Comparison of ENCODE assay signal across 27 cellular contexts in the genomic region with DNA sequence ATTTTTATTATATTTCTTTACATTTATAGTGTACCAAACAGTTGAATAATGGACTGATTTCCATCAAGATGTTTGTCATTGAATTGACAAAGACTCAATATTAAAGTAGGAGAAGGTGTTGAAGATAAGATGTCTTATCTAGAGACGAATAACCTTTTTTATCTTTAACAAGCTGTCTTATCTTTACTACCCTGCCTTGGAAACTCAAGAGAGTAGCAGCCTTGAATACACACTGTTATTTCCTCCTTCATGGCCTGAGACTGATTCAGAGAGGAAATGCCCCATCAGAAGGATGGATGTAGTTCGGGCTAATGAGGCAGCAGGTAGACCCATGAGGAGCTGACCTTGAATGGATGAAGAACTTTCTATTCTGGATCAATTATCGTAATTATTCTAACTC.
"Had no signal": no experiment of that assay in that cellular context is flagged by ENCODE, and none has a peak within 500 bp of the region (broad histone marks: within the 10 kb centered on the region; RNA-seq: fewer than 3 reads in every experiment).

No MANE protein-coding gene starts in this region.

- H3K9me3 ChIP-seq: esophagus squamous epithelium, gastrocnemius medialis, heart right ventricle, left lung, lower lobe of right lung had no signal

- ATAC-seq: esophagus mucosa; gastrocnemius medialis; heart right ventricle; left lung; left ventricle myocardium superior; lower lobe of right lung; naive thymus-derived CD8-positive, alpha-beta T cell had no signal

- H3K4me1 ChIP-seq: esophagus squamous epithelium, gastrocnemius medialis, heart right ventricle, left lung, lower lobe of right lung had no signal

- H3K36me3 ChIP-seq: esophagus squamous epithelium, gastrocnemius medialis, heart right ventricle, left lung, lower lobe of right lung had no signal

- H3K27ac ChIP-seq: coronary artery, dorsolateral prefrontal cortex, epithelial cell of prostate, esophagus squamous epithelium, gastrocnemius medialis, heart right ventricle, left lung, lower lobe of right lung had no signal

- FAIRE-seq: colon, kidney had no signal

- DNase-seq: dermis blood vessel endothelial cell; dorsolateral prefrontal cortex; effector CD4-positive, alpha-beta T cell; effector memory CD4-positive, alpha-beta T cell; erythroblast; esophagus squamous epithelium; foreskin melanocyte; gastrocnemius medialis; glutamatergic neuron; head of caudate nucleus; heart right ventricle; hypothalamus; immature natural killer cell; islet precursor cell; kidney; kidney glomerular epithelial cell; left lung; left ventricle myocardium superior; lower lobe of right lung; mesenchymal stem cell; midbrain; naive B cell; naive thymus-derived CD8-positive, alpha-beta T cell had no signal

- H3K27me3 ChIP-seq: dorsolateral prefrontal cortex, esophagus squamous epithelium, gastrocnemius medialis, heart right ventricle, left lung had no signal

- H3K4me3 ChIP-seq: coronary artery, dorsolateral prefrontal cortex, esophagus squamous epithelium, gastrocnemius medialis, heart right ventricle, left lung, lower lobe of right lung had no signal
